In genomic region chr4:34181311-34181808, GRCh38 we compare ENCODE assay signal across 10 cellular contexts.
A peak's percentile ranks its signal among the peaks of the same experiment; 100 is the strongest.
DNase-seq lines count a peak whose midpoint lies in the region; ATAC-seq and TF ChIP-seq lines count a peak whose summit lies in the region.
"Had no signal": no experiment of that assay in that cellular context is flagged by ENCODE, and none has a peak within 500 bp of the region (broad histone marks: within the 10 kb centered on the region; RNA-seq: fewer than 3 reads in every experiment).

No MANE protein-coding gene starts in this region.

- 30 to 35% methylated on average over 2 of the region's 2 CpGs for WGBS in body of pancreas, 2 donors
- 68 to 72% methylated on average over 2 of the region's 2 CpGs for WGBS in lung, 2 donors

- CTCF ChIA-PET in BJ (lab: Yijun Ruan, JAX): no interaction called here

- ATAC-seq in body of pancreas: peak; percentile 30
- ATAC-seq in lung (ENCODE audit: insufficient read depth, low FRiP score): peak; percentile 63
- no peak for ATAC-seq in GM18867 (IDR thresholded peaks at IDR 0.05; ENCODE audit: unreplicated experiment)
- no peak for ATAC-seq in GM21447 (IDR thresholded peaks at IDR 0.05; ENCODE audit: unreplicated experiment)
- ATAC-seq: activated CD4-positive, CD25-positive, alpha-beta regulatory T cell treated with anti-CD3 and anti-CD28 coated beads, Interleukin-2, amount 50 U/mL, for 24 hours had no signal

- H3K27ac ChIP-seq in body of pancreas: no peak overlapping the region
- no peak overlapping the region for H3K27ac ChIP-seq in lung (ENCODE audit: low read depth in 1 of 2, low read length in 1 of 2)
- H3K27ac ChIP-seq: spleen had no signal

- H3K9me3 ChIP-seq in body of pancreas (no peaks in the 10 kb centered on the region), lung (ENCODE audit: control insufficient read depth in 2 of 2, insufficient read depth in 1 of 2, low read length in 1 of 2) (peaks cover 0 to 9% of the 10 kb centered on the region in 2 donors)

- no peak for TF ChIP-seq POLR2A in body of pancreas (IDR thresholded peaks at IDR 0.05)

- no peaks in the 10 kb centered on the region for H3K27me3 ChIP-seq in BJ (ENCODE audit: control insufficient read depth, insufficient read depth, low read length)
- no peaks in the 10 kb centered on the region for H3K27me3 ChIP-seq in body of pancreas
- H3K27me3 ChIP-seq in lung (ENCODE audit: control insufficient read depth, insufficient read depth): no peaks in the 10 kb centered on the region
- H3K27me3 ChIP-seq: spleen had no signal

- peak; percentile 84 for DNase-seq in BJ (ENCODE audit: low read depth)
- peak; percentile 94 for DNase-seq in LHCN-M2 (ENCODE audit: low read depth)
- DNase-seq in body of pancreas: no peak
- no peak for DNase-seq in lung (ENCODE audit: low spot score)
- DNase-seq in globus pallidus (ENCODE audit: low spot score): no peak
- no peak for DNase-seq in NCI-H446 treated with DMSO at 0.1 percent for 48 hours (lab: John Stamatoyannopoulos, UW)
- DNase-seq: spleen had no signal

- no peaks in the 10 kb centered on the region for H3K4me1 ChIP-seq in body of pancreas
- H3K4me1 ChIP-seq in lung (ENCODE audit: control insufficient read depth in 2 of 2, insufficient read depth in 2 of 2, low read length in 2 of 2): peaks cover 0 to 1% of the 10 kb centered on the region in 2 donors
- H3K4me1 ChIP-seq: spleen had no signal

- no peak overlapping the region for H3K4me3 ChIP-seq in BJ (ENCODE audit: low read depth, low read length)
- H3K4me3 ChIP-seq in body of pancreas: no peak overlapping the region
- no peak overlapping the region for H3K4me3 ChIP-seq in lung
- H3K4me3 ChIP-seq: spleen had no signal

- intact Hi-C loops in body of pancreas (cut with DNase I): no loop called here

- POLR2A ChIA-PET in BJ (lab: Charles Lee): interaction anchor here (0.6 kb wide), 1 partner anchor 341 kb away, joined by 6 read pairs; no protein-coding TSS in a partner anchor

- TF ChIP-seq CTCF in BJ (IDR thresholded peaks at IDR 0.05; ENCODE audit: insufficient read depth, low read depth, low read length) (no peak), body of pancreas (IDR thresholded peaks at IDR 0.05) (no peak), lung (IDR thresholded peaks at IDR 0.05; ENCODE audit: control extremely low read depth, extremely low read depth) (no peak)

- H3K36me3 ChIP-seq in BJ (ENCODE audit: control insufficient read depth, insufficient read depth, low read length): no peaks in the 10 kb centered on the region
- H3K36me3 ChIP-seq in body of pancreas (replicated peaks in 1 of 2; ENCODE audit: insufficient read depth in 1 of 2, low read depth in 2 of 2): no peaks in the 10 kb centered on the region
- H3K36me3 ChIP-seq in lung (ENCODE audit: control insufficient read depth in 2 of 2, insufficient read depth in 2 of 2, low read length in 2 of 2): no peaks in the 10 kb centered on the region
- H3K36me3 ChIP-seq: spleen had no signal

Comparison
In these comparisons a context has a peak if more than half of its experiments do, and no peak if none do; other contexts are left out.
1. DNase-seq: peak in BJ (single experiment) and LHCN-M2 (single experiment); none in body of pancreas (0 of 4), lung (single experiment), globus pallidus (single experiment) and NCI-H446 treated with DMSO at 0.1 percent for 48 hours (single experiment).
2. ATAC-seq: peak in body of pancreas (single experiment) and lung (single experiment); none in GM18867 (single experiment) and GM21447 (single experiment).